In the genomic region with DNA sequence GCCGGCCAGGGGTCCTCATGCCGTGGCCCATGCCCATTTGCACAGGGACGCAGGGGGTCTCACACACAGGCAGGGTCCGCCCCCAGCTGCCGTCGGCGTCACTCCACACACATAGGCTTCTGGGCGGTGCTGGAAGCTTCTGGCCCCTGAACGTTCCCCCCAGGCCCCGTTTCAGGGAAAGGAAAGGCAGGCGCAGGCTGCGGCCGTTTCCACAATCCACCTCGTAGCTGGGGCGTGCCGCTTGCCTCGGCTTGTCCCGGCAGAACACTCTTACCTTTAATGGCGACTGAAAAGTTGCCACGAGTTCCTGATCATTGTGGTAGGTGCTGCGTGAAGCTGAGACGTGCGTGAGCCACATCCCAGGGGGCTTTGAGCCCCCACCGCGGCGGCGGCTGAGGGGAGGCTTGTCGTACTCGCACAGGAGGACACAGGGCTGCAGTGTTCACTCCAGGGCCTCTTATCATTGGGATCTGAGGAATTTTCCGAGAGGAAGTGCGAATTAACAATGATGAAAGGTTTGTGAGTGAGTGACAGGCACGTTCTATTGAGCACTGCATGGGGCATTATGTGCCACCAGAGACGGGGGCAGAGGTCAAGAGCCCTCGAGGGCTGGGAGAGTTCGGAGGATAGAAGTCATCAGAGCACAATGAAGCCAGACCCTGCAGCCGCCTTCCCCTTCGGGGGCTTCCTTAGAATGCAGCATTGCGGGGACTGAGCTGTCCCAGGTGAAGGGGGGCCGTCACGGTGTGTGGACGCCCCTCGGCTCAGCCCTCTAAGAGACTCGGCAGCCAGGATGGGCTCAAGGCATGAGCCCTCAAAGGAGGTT, we compare ENCODE assay signal across 14 cellular contexts. TPM values are rescaled to one million over a fixed set of nuclear protein-coding genes. Genes with fewer than 3 reads are reported as not detected.
DNase-seq lines count a peak whose midpoint lies in the region; ATAC-seq, FAIRE-seq and TF ChIP-seq lines count a peak whose summit lies in the region.
"Had no signal": no experiment of that assay in that cellular context is flagged by ENCODE, and none has a peak within 500 bp of the region (broad histone marks: within the 10 kb centered on the region; RNA-seq: fewer than 3 reads in every experiment).

No MANE protein-coding gene starts in this region.

- no peaks in the 10 kb centered on the region for H3K4me1 Mint-ChIP-seq in activated naive CD4-positive, alpha-beta T cell treated with anti-CD3 and anti-CD28 coated beads for 36 hours (ENCODE audit: low read depth)
- H3K4me1 Mint-ChIP-seq: activated naive CD4-positive, alpha-beta T cell treated with anti-CD3 and anti-CD28 coated beads, Interleukin-2, amount 10 ng/mL, durations not matched to agents 7 days and 5 days had no signal

- H3K9me3 ChIP-seq in mammary epithelial cell (replicated peaks; ENCODE audit: insufficient read depth, low read length) (no peaks in the 10 kb centered on the region), breast epithelium (no peaks in the 10 kb centered on the region), endothelial cell of umbilical vein (replicated peaks; ENCODE audit: control insufficient read depth, insufficient read depth, low read length) (no peaks in the 10 kb centered on the region), right lobe of liver (no peaks in the 10 kb centered on the region), upper lobe of left lung (no peaks in the 10 kb centered on the region)
- H3K9me3 ChIP-seq: A549, colonic mucosa had no signal

- no peaks in the 10 kb centered on the region for H3K36me3 ChIP-seq in mammary epithelial cell (ENCODE audit: insufficient read depth, low read length)
- H3K36me3 ChIP-seq in breast epithelium = no peaks in the 10 kb centered on the region
- no peaks in the 10 kb centered on the region for H3K36me3 ChIP-seq in endothelial cell of umbilical vein (ENCODE audit: control insufficient read depth in 2 of 2, extremely low read depth in 1 of 2, insufficient read depth in 2 of 2, low read length in 2 of 2)
- no peaks in the 10 kb centered on the region for H3K36me3 ChIP-seq in right lobe of liver
- peaks cover 0 to 15% (median 0%) of the 10 kb centered on the region in 4 donors for H3K36me3 ChIP-seq in upper lobe of left lung
- H3K36me3 ChIP-seq: colonic mucosa had no signal

- 43% methylated on average over 19 of the region's 43 CpGs for WGBS in mammary epithelial cell (ENCODE audit: low coverage, missing lambda C conversion rate)
- 68% methylated on average over 14 of the region's 43 CpGs for WGBS in right lobe of liver (ENCODE audit: insufficient coverage, low coverage, low lambda C conversion rate, missing lambda C conversion rate)
- 48 to 59% methylated on average over 25 to 43 of the region's 43 CpGs for WGBS in upper lobe of left lung, 2 donors

- H3K79me2 ChIP-seq in mammary epithelial cell (ENCODE audit: insufficient read depth, low read length) (no peaks in the 10 kb centered on the region), endothelial cell of umbilical vein (ENCODE audit: control insufficient read depth, insufficient read depth, low read length) (no peaks in the 10 kb centered on the region)

- H3K9me3 Mint-ChIP-seq in activated naive CD4-positive, alpha-beta T cell treated with anti-CD3 and anti-CD28 coated beads for 36 hours = no peaks in the 10 kb centered on the region

- H3K9ac ChIP-seq in mammary epithelial cell (ENCODE audit: insufficient read depth, low read length) = no peak overlapping the region
- H3K9ac ChIP-seq in endothelial cell of umbilical vein (replicated peaks; ENCODE audit: extremely low read depth, insufficient read depth, low read length) = no peak overlapping the region

- H3K27me3 ChIP-seq in mammary epithelial cell (ENCODE audit: insufficient read depth, low read length) (no peaks in the 10 kb centered on the region), breast epithelium (no peaks in the 10 kb centered on the region), endothelial cell of umbilical vein (ENCODE audit: control insufficient read depth in 2 of 2, insufficient read depth in 2 of 2, low read length in 2 of 2) (no peaks in the 10 kb centered on the region), right lobe of liver (no peaks in the 10 kb centered on the region), upper lobe of left lung (no peaks in the 10 kb centered on the region)
- H3K27me3 ChIP-seq: colonic mucosa had no signal

- H3K4me1 ChIP-seq in mammary epithelial cell (ENCODE audit: insufficient read depth, low read length) (peaks cover 11% of the 10 kb centered on the region), breast epithelium (no peaks in the 10 kb centered on the region), endothelial cell of umbilical vein (ENCODE audit: control insufficient read depth, extremely low read depth, insufficient read depth, low read length) (peaks cover 11% of the 10 kb centered on the region), right lobe of liver (peaks cover 0 to 22% (median 8%) of the 10 kb centered on the region in 4 donors), upper lobe of left lung (peaks cover 4 to 18% (median 11%) of the 10 kb centered on the region in 4 donors)
- H3K4me1 ChIP-seq: A549, colonic mucosa had no signal

- H2AFZ ChIP-seq in mammary epithelial cell (ENCODE audit: low read depth, low read length) (peak overlapping the region; percentile 80), endothelial cell of umbilical vein (ENCODE audit: low read depth, low read length) (no peak overlapping the region)

- dilution Hi-C loops in mammary epithelial cell (cut with HindIII; ENCODE audit: low sequenced_read_pairs) = loop anchor here (5.0 kb wide), 2 partner anchors 50 to 65 kb away; no protein-coding TSS in a partner anchor
- dilution Hi-C loops in endothelial cell of umbilical vein (cut with MboI; ENCODE audit: extremely low pct_ligation_motif_present, low sequenced_read_pairs) = no loop called here

- H3K27ac ChIP-seq in mammary epithelial cell (ENCODE audit: insufficient read depth, low read depth, low read length) = no peak overlapping the region
- H3K27ac ChIP-seq in breast epithelium = no peak overlapping the region
- no peak overlapping the region for H3K27ac ChIP-seq in endothelial cell of umbilical vein (ENCODE audit: insufficient read depth, low read depth, low read length)
- H3K27ac ChIP-seq in right lobe of liver = peak overlapping the region in 1 of 3 donors; percentile 92
- H3K27ac ChIP-seq in upper lobe of left lung = peak overlapping the region; percentile 69 to 84 (median 76)
- H3K27ac ChIP-seq: A549, colonic mucosa had no signal

- CTCF ChIA-PET in mammary epithelial cell (lab: Charles Lee; ENCODE audit: low non-redundant PET) = no interaction called here
- CTCF ChIA-PET in endothelial cell of umbilical vein (lab: Charles Lee) = interaction anchor here (1.2 kb wide), 1 partner anchor 12 kb away, joined by 5 read pairs; no protein-coding TSS in a partner anchor
- CTCF ChIA-PET in activated naive CD4-positive, alpha-beta T cell treated with anti-CD3 and anti-CD28 coated beads for 36 hours (lab: Charles Lee) = interaction anchor here (1.2 kb wide), 1 partner anchor 9 kb away, joined by 3 read pairs; no protein-coding TSS in a partner anchor

- peak in 1 of 4 donors; percentile 81 for TF ChIP-seq EP300 in upper lobe of left lung (IDR thresholded peaks at IDR 0.05)

- no peaks in the 10 kb centered on the region for H3K9me1 ChIP-seq in endothelial cell of umbilical vein (replicated peaks; ENCODE audit: control insufficient read depth, extremely low read depth, insufficient read depth, low read length)

- H3K4me2 ChIP-seq in mammary epithelial cell (ENCODE audit: insufficient read depth, low read depth, low read length) (peak overlapping the region; percentile 50), endothelial cell of umbilical vein (ENCODE audit: insufficient read depth, low read length) (peak overlapping the region; percentile 74)
- H3K4me2 ChIP-seq: A549 had no signal

- intact Hi-C loops in mammary epithelial cell (cut with micrococcal nuclease) = no loop called here
- intact Hi-C loops in breast epithelium (cut with DNase I; ENCODE audit: low total_unique reads) = no loop called here
- intact Hi-C loops in endothelial cell of umbilical vein (cut with micrococcal nuclease) = loop anchor here (10.0 kb wide), 1 partner anchor 388 kb away; no protein-coding TSS in a partner anchor
- intact Hi-C loops in right lobe of liver (cut with DNase I) = no loop called here
- intact Hi-C loops in activated naive CD4-positive, alpha-beta T cell treated with anti-CD3 and anti-CD28 coated beads for 36 hours (cut with micrococcal nuclease) = no loop called here

- ATAC-seq in right lobe of liver (peak in 3 of 4 donors; percentile 1 to 14 (median 9)), upper lobe of left lung (ENCODE audit: low FRiP score in 2 of 2) (no peak), HG02610 (IDR thresholded peaks at IDR 0.05; ENCODE audit: unreplicated experiment) (no peak)
- ATAC-seq: Panc1 had no signal

- no peak overlapping the region for H3K4me3 Mint-ChIP-seq in activated naive CD4-positive, alpha-beta T cell treated with anti-CD3 and anti-CD28 coated beads for 36 hours
- H3K4me3 Mint-ChIP-seq: activated naive CD4-positive, alpha-beta T cell treated with anti-CD3 and anti-CD28 coated beads, Interleukin-2, amount 10 ng/mL, durations not matched to agents 7 days and 5 days had no signal

- H3K27ac Mint-ChIP-seq in activated naive CD4-positive, alpha-beta T cell treated with anti-CD3 and anti-CD28 coated beads for 36 hours = no peak overlapping the region
- H3K27ac Mint-ChIP-seq: activated naive CD4-positive, alpha-beta T cell treated with anti-CD3 and anti-CD28 coated beads, Interleukin-2, amount 10 ng/mL, durations not matched to agents 7 days and 5 days had no signal

- H3K4me3 ChIP-seq in mammary epithelial cell (replicated peaks in 1 of 3; ENCODE audit: insufficient read depth in 1 of 3, low read depth in 2 of 3, low read length in 3 of 3) = no peak overlapping the region
- peak overlapping the region in 1 of 3 donors; percentile 33 for H3K4me3 ChIP-seq in breast epithelium
- H3K4me3 ChIP-seq in endothelial cell of umbilical vein (replicated peaks in 1 of 3; ENCODE audit: insufficient read depth in 1 of 3, low read depth in 1 of 3, low read length in 3 of 3) = no peak overlapping the region
- H3K4me3 ChIP-seq in right lobe of liver = no peak overlapping the region
- no peak overlapping the region for H3K4me3 ChIP-seq in upper lobe of left lung
- H3K4me3 ChIP-seq: A549, colonic mucosa had no signal

- DNase-seq in mammary epithelial cell (no peak), breast epithelium (ENCODE audit: low spot score in 2 of 2) (no peak), endothelial cell of umbilical vein (ENCODE audit: low read depth, low spot score) (peak; percentile 7), right lobe of liver (no peak), upper lobe of left lung (peak in 1 of 2 donors; percentile 77), AG20443 (ENCODE audit: low spot score) (no peak)
- DNase-seq in activated naive CD4-positive, alpha-beta T cell treated with anti-CD3 and anti-CD28 coated beads for 36 hours = no peak
- DNase-seq: activated CD8-positive, alpha-beta memory T cell treated with anti-CD3 and anti-CD28 coated beads for 24 hours; activated naive CD4-positive, alpha-beta T cell treated with anti-CD3 and anti-CD28 coated beads, Interleukin-2, amount 10 ng/mL, durations not matched to agents 7 days and 5 days; colonic mucosa; NCI-H2171 had no signal

- BruUV-seq in mammary epithelial cell (replicated peaks; lab: Mats Ljungman, UMichigan) (no TSS peak), endothelial cell of umbilical vein (replicated peaks; lab: Mats Ljungman, UMichigan) (no TSS peak)

- no peak for TF ChIP-seq CTCF in mammary epithelial cell (conservative IDR thresholded peaks at IDR 0.05 in 1 of 2, IDR thresholded peaks at IDR 0.05 in 1 of 2; ENCODE audit: extremely low read depth in 1 of 2, insufficient read depth in 1 of 2, low read depth in 1 of 2, low read length in 2 of 2)
- no peak for TF ChIP-seq CTCF in breast epithelium (IDR thresholded peaks at IDR 0.05)
- TF ChIP-seq CTCF in endothelial cell of umbilical vein (IDR thresholded peaks at IDR 0.05; ENCODE audit: extremely low read depth in 1 of 2, insufficient read depth in 1 of 2, low read depth in 1 of 2, low read length in 2 of 2) = no peak
- TF ChIP-seq CTCF in right lobe of liver (IDR thresholded peaks at IDR 0.05) = no peak
- TF ChIP-seq CTCF in upper lobe of left lung (IDR thresholded peaks at IDR 0.05) = no peak

- in situ Hi-C loops in mammary epithelial cell (cut with MboI; ENCODE audit: low sequenced_read_pairs in 2 of 2) = no loop called here

- no peaks in the 10 kb centered on the region for H3K27me3 Mint-ChIP-seq in activated naive CD4-positive, alpha-beta T cell treated with anti-CD3 and anti-CD28 coated beads for 36 hours (ENCODE audit: low read depth)
- H3K27me3 Mint-ChIP-seq: activated naive CD4-positive, alpha-beta T cell treated with anti-CD3 and anti-CD28 coated beads, Interleukin-2, amount 10 ng/mL, durations not matched to agents 7 days and 5 days had no signal

- TF ChIP-seq POLR2A in breast epithelium (IDR thresholded peaks at IDR 0.05) (no peak), endothelial cell of umbilical vein (IDR thresholded peaks at IDR 0.05; ENCODE audit: low read depth, low read length) (no peak), right lobe of liver (IDR thresholded peaks at IDR 0.05) (no peak), upper lobe of left lung (IDR thresholded peaks at IDR 0.05) (no peak)

- no peaks in the 10 kb centered on the region for H4K20me1 ChIP-seq in mammary epithelial cell (ENCODE audit: insufficient read depth, low read length)
- H4K20me1 ChIP-seq in endothelial cell of umbilical vein (replicated peaks; ENCODE audit: control insufficient read depth, extremely low read depth, insufficient read depth, low read length) = no peaks in the 10 kb centered on the region

- peaks cover 2% of the 10 kb centered on the region for H3K36me3 Mint-ChIP-seq in activated naive CD4-positive, alpha-beta T cell treated with anti-CD3 and anti-CD28 coated beads for 36 hours (ENCODE audit: low read depth)
- H3K36me3 Mint-ChIP-seq: activated naive CD4-positive, alpha-beta T cell treated with anti-CD3 and anti-CD28 coated beads, Interleukin-2, amount 10 ng/mL, durations not matched to agents 7 days and 5 days had no signal

- POLR2A ChIA-PET in endothelial cell of umbilical vein (lab: Charles Lee) = no interaction called here

- FAIRE-seq in endothelial cell of umbilical vein (lab: Jason Lieb, UNC) = peak; percentile 62
- FAIRE-seq: A549 had no signal

RNA-seq across cellular contexts. Expression of a gene that starts 53.6 kb away (rescaled TPM):
- total RNA-seq in mammary epithelial cell (under 1 TPM in 1 of 2 donors, not detected in 1; 0.33 TPM), breast epithelium (10 to 100 TPM; 33.4 to 77.3 (median 38.6) TPM), endothelial cell of umbilical vein (0.58 TPM in 1 of 2 replicates, not detected in the other), right lobe of liver (10 to 100 TPM in 5 of 6 experiments, 1 to 10 TPM in 1; 9.6 to 18.4 (median 11.7) TPM), upper lobe of left lung (10 to 100 TPM; 14.3 to 99.5 (median 53.1) TPM)
- polyA plus RNA-seq in mammary epithelial cell (0.10 TPM), endothelial cell of umbilical vein (0.06 and 0.33 TPM in 2 replicates)
- polyA minus RNA-seq in mammary epithelial cell (not detected), endothelial cell of umbilical vein (0.29 TPM in 1 of 2 replicates, not detected in the other)
- 0.06 and 0.12 TPM in 2 replicates for polyA plus RNA-seq in endothelial cell of umbilical vein (2011; cell fraction: cytosol; rRNA removed)
- polyA plus RNA-seq in endothelial cell of umbilical vein (2011; cell fraction: nucleus; rRNA removed) = 0.48 and 0.50 TPM in 2 replicates
- polyA plus RNA-seq in endothelial cell of umbilical vein (2012) = 0.57 TPM in 1 of 2 replicates, not detected in the other
- 19.8 TPM for polyA minus RNA-seq in endothelial cell of umbilical vein (2011; cell fraction: cytosol; rRNA and poly(A)+ RNA removed)
- polyA minus RNA-seq in endothelial cell of umbilical vein (2011; cell fraction: nucleus; rRNA and poly(A)+ RNA removed) = 0.29 and 0.38 TPM in 2 replicates
- 1 to 10 TPM; 6.5 to 7.4 TPM for total RNA-seq in activated naive CD4-positive, alpha-beta T cell treated with anti-CD3 and anti-CD28 coated beads for 36 hours

Comparison
In these comparisons a context has a peak if more than half of its experiments do, and no peak if none do; other contexts are left out.
1. H3K27ac ChIP-seq: peak in upper lobe of left lung (4 of 4); none in mammary epithelial cell (single experiment), breast epithelium (0 of 2) and endothelial cell of umbilical vein (single experiment).
2. ATAC-seq: peak in right lobe of liver (3 of 4); none in upper lobe of left lung (0 of 2) and HG02610 (single experiment).